ENCODE assay signal across 8 cellular contexts in genomic region chr17:40348562-40349476, GRCh38. TPM values are rescaled to one million over a fixed set of nuclear protein-coding genes. Genes with fewer than 3 reads are reported as not detected.
DNase-seq lines count a peak whose midpoint lies in the region; ATAC-seq and TF ChIP-seq lines count a peak whose summit lies in the region.

No MANE protein-coding gene starts in this region.

- peak overlapping the region; percentile 84 to 96 (median 94) for H3K27ac ChIP-seq in Peyer's patch

- peaks cover 3 to 91% (median 29%) of the 10 kb centered on the region in 4 donors for H3K4me1 ChIP-seq in Peyer's patch

- H3K9me3 Mint-ChIP-seq in progenitor cell of endocrine pancreas (ENCODE audit: low read depth) = no peaks in the 10 kb centered on the region

- DNase-seq in G401 (ENCODE audit: low spot score) (peak; percentile 50), Peyer's patch (no peak), Right ventricle myocardium superior (peak; percentile 87), progenitor cell of endocrine pancreas (ENCODE audit: low spot score, unreplicated experiment) (no peak), NCI-H82 (lab: John Stamatoyannopoulos, UW) (no peak)

- in situ Hi-C loops in G401 (cut with HindIII; ENCODE audit: low sequenced_read_pairs) = no loop called here

- no peak for TF ChIP-seq CTCF in Peyer's patch (IDR thresholded peaks at IDR 0.05)
- TF ChIP-seq CTCF in progenitor cell of endocrine pancreas (IDR thresholded peaks at IDR 0.05; ENCODE audit: unreplicated experiment) = no peak

- intact Hi-C loops in Right ventricle myocardium superior (cut with DNase I) = no loop called here

- ATAC-seq in Right ventricle myocardium superior (ENCODE audit: poor library complexity) (peak; percentile 70), GM19452 (IDR thresholded peaks at IDR 0.05; ENCODE audit: unreplicated experiment) (no peak), GM21717 (IDR thresholded peaks at IDR 0.05; ENCODE audit: unreplicated experiment) (no peak), GM18519 (IDR thresholded peaks at IDR 0.05; ENCODE audit: low FRiP score, unreplicated experiment) (no peak)

- H3K27me3 ChIP-seq in Peyer's patch = no peaks in the 10 kb centered on the region

- peaks cover 77% of the 10 kb centered on the region for H3K4me1 Mint-ChIP-seq in progenitor cell of endocrine pancreas (ENCODE audit: low read depth)

- TF ChIP-seq POLR2A in Peyer's patch (IDR thresholded peaks at IDR 0.05) = no peak

- H3K9me3 ChIP-seq in Peyer's patch = no peaks in the 10 kb centered on the region

- no peaks in the 10 kb centered on the region for H3K27me3 Mint-ChIP-seq in progenitor cell of endocrine pancreas

- H3K4me3 ChIP-seq in Peyer's patch = no peak overlapping the region

- H3K36me3 Mint-ChIP-seq in progenitor cell of endocrine pancreas (ENCODE audit: insufficient read depth) = peaks cover 14% of the 10 kb centered on the region

- no peak overlapping the region for H3K4me3 Mint-ChIP-seq in progenitor cell of endocrine pancreas (ENCODE audit: low read depth)

- H3K36me3 ChIP-seq in Peyer's patch = peaks cover 0 to 53% (median 0%) of the 10 kb centered on the region in 3 donors

- H3K27ac Mint-ChIP-seq in progenitor cell of endocrine pancreas = peak overlapping the region; percentile 80

RNA-seq across cellular contexts. Expression of gene GJD3, which starts 15.7 kb away (rescaled TPM):
- total RNA-seq in G401 (2014; rRNA removed; shearing (Covaris generic)) = not detected in 2 replicates
- total RNA-seq in Peyer's patch (1 to 10 TPM in 1 of 4 donors, not detected in 3; 1.6 TPM), Right ventricle myocardium superior (1.3 TPM), progenitor cell of endocrine pancreas (not detected in 2 replicates)

RNA-seq across cellular contexts. Expression of gene RARA, which starts 39.8 kb away (rescaled TPM):
- total RNA-seq in G401 (2014; rRNA removed; shearing (Covaris generic)) = 9.5 and 11.8 TPM in 2 replicates
- total RNA-seq in Peyer's patch = 10 to 100 TPM; 46.2 to 93.3 (median 72.1) TPM
- total RNA-seq in Right ventricle myocardium superior = 15.8 TPM
- 50.8 and 51.3 TPM in 2 replicates for total RNA-seq in progenitor cell of endocrine pancreas

Comparison
In these comparisons a context has a peak if more than half of its experiments do, and no peak if none do; other contexts are left out.
1. DNase-seq: peak in G401 (single experiment) and Right ventricle myocardium superior (single experiment); none in Peyer's patch (0 of 3), progenitor cell of endocrine pancreas (single experiment) and NCI-H82 (single experiment).